ENCODE assay signal across 18 cellular contexts in the genomic region with DNA sequence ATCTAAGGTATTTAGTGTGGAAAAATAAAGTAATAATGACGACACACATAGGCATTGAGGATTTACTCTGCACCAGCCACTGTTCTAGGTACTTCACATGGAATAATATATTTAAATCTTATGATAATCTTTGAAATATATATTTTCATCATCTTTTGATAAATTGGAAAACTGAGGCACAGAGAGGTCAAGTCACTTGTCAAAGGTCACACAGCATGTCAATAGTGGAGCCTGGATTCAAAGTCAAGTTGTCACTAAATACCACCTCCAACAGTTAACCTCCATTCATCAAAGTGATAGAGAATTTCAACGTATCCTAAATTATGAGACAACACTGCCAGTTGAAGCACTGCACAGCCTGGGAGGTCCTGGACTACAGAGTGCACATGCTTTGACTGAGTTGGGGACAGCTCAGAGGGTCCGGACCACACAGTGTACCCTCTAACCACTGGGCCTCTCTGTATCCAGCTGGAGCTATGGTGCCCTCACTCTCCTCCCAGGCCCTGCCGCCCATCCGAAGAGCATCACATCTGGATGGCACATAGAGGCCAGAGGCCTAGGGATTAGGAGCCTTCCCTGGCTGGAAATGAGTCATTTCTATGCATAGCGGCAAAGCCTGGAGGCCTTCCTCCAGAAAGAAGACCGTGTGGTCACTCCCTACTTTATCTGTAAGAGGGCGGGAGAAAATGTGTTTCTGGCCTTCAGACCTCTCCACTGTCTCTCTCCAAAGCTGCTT.
"Had no signal": no experiment of that assay in that cellular context is flagged by ENCODE, and none has a peak within 500 bp of the region (broad histone marks: within the 10 kb centered on the region; RNA-seq: fewer than 3 reads in every experiment).

No MANE protein-coding gene starts in this region.

- H3K36me3 ChIP-seq: esophagus muscularis mucosa, upper lobe of left lung had no signal

- H3K9me3 Mint-ChIP-seq: activated CD8-positive, alpha-beta T cell treated with anti-CD3 and anti-CD28 coated beads for 36 hours had no signal

- H3K27ac ChIP-seq: esophagus muscularis mucosa, upper lobe of left lung had no signal

- H3K4me3 Mint-ChIP-seq: activated CD8-positive, alpha-beta T cell treated with anti-CD3 and anti-CD28 coated beads for 36 hours; activated T-cell treated with anti-CD3 and anti-CD28 coated beads, Interleukin-2, amount 50 U/mL, for 4 hours; nephron; stimulated activated naive CD8-positive, alpha-beta T cell treated with anti-CD3 and anti-CD28 coated beads, Interleukin-15, amount 100 ng/mL, for 72 hours; WTC11 had no signal

- H3K4me3 ChIP-seq: esophagus muscularis mucosa, upper lobe of left lung had no signal

- DNase-seq: activated CD4-positive, alpha-beta T cell treated with anti-CD3 and anti-CD28 coated beads for 48 hours; activated CD8-positive, alpha-beta T cell treated with anti-CD3 and anti-CD28 coated beads for 36 hours; activated effector memory CD4-positive, alpha-beta T cell treated with anti-CD3 and anti-CD28 coated beads, Interleukin-2, amount 50 U/mL, for 16 hours; activated T-cell treated with anti-CD3 and anti-CD28 coated beads, Interleukin-2, amount 50 U/mL, for 4 hours; amniotic stem cell; hypothalamus; mesendoderm; occipital lobe; right cardiac atrium; stimulated activated CD4-positive, alpha-beta T cell treated with anti-CD3 and anti-CD28 coated beads, Interleukin-1b, Interleukin-23, amount 100 ng/mL, for 48 hours; stimulated activated naive CD8-positive, alpha-beta T cell treated with anti-CD3 and anti-CD28 coated beads, Interleukin-15, amount 100 ng/mL, for 72 hours; T-helper 2 cell had no signal

- H3K27ac Mint-ChIP-seq: activated CD8-positive, alpha-beta T cell treated with anti-CD3 and anti-CD28 coated beads for 36 hours; activated naive CD4-positive, alpha-beta T cell treated with anti-CD3 and anti-CD28 coated beads, Interleukin-2, amount 50 U/mL, for 72 hours; nephron; progenitor cell of endocrine pancreas; stimulated activated naive CD8-positive, alpha-beta T cell treated with anti-CD3 and anti-CD28 coated beads, Interleukin-15, amount 100 ng/mL, for 72 hours had no signal

- ATAC-seq: activated CD8-positive, alpha-beta T cell treated with anti-CD3 and anti-CD28 coated beads for 36 hours; activated naive CD4-positive, alpha-beta T cell treated with anti-CD3 and anti-CD28 coated beads, Interleukin-2, amount 50 U/mL, for 72 hours; activated T-cell treated with anti-CD3 and anti-CD28 coated beads, Interleukin-2, amount 50 U/mL, for 4 hours; right cardiac atrium; stimulated activated naive CD8-positive, alpha-beta T cell treated with anti-CD3 and anti-CD28 coated beads, Interleukin-15, amount 100 ng/mL, for 72 hours; WTC11 had no signal
